Comparison of ENCODE assay signal across 8 cellular contexts in the genomic region with DNA sequence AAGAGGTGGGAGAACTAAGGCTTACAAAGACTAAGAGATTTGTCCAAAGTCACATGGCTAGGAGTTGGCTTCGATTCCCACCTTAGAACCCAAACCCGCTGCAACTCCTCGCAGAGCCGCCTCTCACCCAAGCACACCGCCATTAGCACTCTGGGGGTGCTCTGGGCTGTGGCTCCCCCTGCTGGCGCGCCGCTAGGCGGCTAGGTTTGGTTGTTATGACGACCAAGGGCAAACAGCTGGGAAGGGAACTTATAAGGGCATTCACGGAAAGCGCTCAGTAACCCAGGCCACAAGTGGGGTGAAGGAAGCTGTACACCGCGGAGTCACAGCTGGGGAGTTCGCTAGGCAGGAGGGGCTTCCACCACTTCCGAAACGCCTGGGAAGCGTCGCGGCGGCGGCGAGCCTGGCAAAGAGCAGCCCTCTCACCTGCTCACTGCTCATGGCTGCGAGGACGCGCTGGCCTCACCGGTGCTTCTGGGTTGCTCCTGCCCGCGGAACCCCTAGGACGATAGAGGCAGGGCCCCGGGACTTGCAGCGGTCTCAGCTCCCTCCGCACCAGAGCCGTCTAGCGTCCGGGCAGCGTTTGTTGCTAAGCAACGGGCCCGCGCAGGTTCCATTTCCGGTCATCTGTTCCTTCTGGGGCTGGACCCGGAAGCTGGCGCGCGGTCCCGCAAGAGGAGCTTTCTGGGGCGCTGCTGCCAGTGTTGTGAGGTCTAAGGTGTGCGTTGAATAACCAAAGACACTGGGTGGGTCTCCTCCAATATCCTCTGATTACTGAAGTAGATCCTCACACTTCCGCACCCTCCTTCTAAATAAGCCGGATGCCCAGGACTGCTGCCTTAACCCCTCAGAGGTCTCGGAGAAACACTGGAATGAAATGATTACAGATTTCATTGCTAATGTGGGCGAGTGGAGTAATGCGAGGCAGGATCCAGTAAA. TPM values are rescaled to one million over a fixed set of nuclear protein-coding genes. Genes with fewer than 3 reads are reported as not detected.
DNase-seq lines count a peak whose midpoint lies in the region; ATAC-seq and TF ChIP-seq lines count a peak whose summit lies in the region.

A gene (minus strand): TSS at position 567 of the 939 bp plus-strand sequence. CDS start 126 bp downstream, at position 441.

- in situ Hi-C loops in IMR-90 (cut with MboI; ENCODE audit: low sequenced_read_pairs) = loop anchor here (5.0 to 25.0 kb wide), 2 partner anchors 411 to 556 kb away; a partner anchor contains a TSS

- H2BK120ac ChIP-seq in IMR-90 (ENCODE audit: low read depth, low read length) = peak within 1 kb of the TSS; percentile 78

- 0% methylated on average over 21 of the region's 53 CpGs; no CpG with 5 or more reads in 1 of the 2 experiments for WGBS in IMR-90 (ENCODE audit: extremely low coverage in 2 of 2, insufficient read length in 1 of 2), 2 experiments

- peak within 1 kb of the TSS; percentile 81 for H3K4me3 ChIP-seq in IMR-90 (ENCODE audit: insufficient read depth, low read depth, low read length)
- H3K4me3 ChIP-seq in OCI-LY3 (ENCODE audit: low read length) = peak within 1 kb of the TSS; percentile 78
- peak within 1 kb of the TSS; percentile 97 for H3K4me3 ChIP-seq in epithelial cell of proximal tubule (ENCODE audit: low read depth, low read length)
- H3K4me3 ChIP-seq in mucosa of descending colon = peak within 1 kb of the TSS; percentile 83

- peak within 1 kb of the TSS; percentile 75 for H3K9ac ChIP-seq in IMR-90 (ENCODE audit: low read depth, low read length)
- H3K9ac ChIP-seq in OCI-LY3 (ENCODE audit: low read length) = peak within 1 kb of the TSS; percentile 56

- 0 out of 2 replicates have a peak, but pooled peaks cover 4% of the 10 kb centered on the region for H3K9me1 ChIP-seq in IMR-90 (ENCODE audit: insufficient read depth, low read length)

- peak within 1 kb of the TSS; percentile 73; the same call in 1 of the 3 replicates for H2BK15ac ChIP-seq in IMR-90 (ENCODE audit: low read depth, low read length)

- peak within 1 kb of the TSS; percentile 50; the same call in 1 of the 2 replicates for H2AK5ac ChIP-seq in IMR-90 (ENCODE audit: low read depth, low read length)

- BruUV-seq in IMR-90 (replicated peaks; lab: Mats Ljungman, UMichigan) = no TSS peak

- H4K20me1 ChIP-seq in IMR-90 (ENCODE audit: insufficient read depth, low read length) (no peaks in the 10 kb centered on the region), OCI-LY3 (ENCODE audit: insufficient read depth, low read length) (no peaks in the 10 kb centered on the region)

- peak within 1 kb of the TSS; percentile 38 for H2BK20ac ChIP-seq in IMR-90 (ENCODE audit: low read depth, low read length)

- no peaks in the 10 kb centered on the region for H3K79me1 ChIP-seq in IMR-90 (ENCODE audit: low read depth in 1 of 2, low read length in 2 of 2)

- CTCF ChIA-PET in IMR-90 (lab: Yijun Ruan, JAX) = interaction anchor here (0.6 to 1.3 kb wide), 5 partner anchors 8 to 1522 kb away, joined by 3 to 6 read pairs (median 3); no protein-coding TSS in a partner anchor

- peak within 1 kb of the TSS; percentile 49 for H3K18ac ChIP-seq in IMR-90 (ENCODE audit: low read depth, low read length)

- H3K27me3 ChIP-seq in IMR-90 (ENCODE audit: control insufficient read depth, insufficient read depth, low read length) (no peaks in the 10 kb centered on the region), OCI-LY3 (ENCODE audit: low read depth, low read length) (peaks cover 9% of the 10 kb centered on the region; the same call in 1 of the 2 replicates)

- H3K27ac ChIP-seq in IMR-90 (ENCODE audit: insufficient read depth, low read length) (peak within 1 kb of the TSS; percentile 38), OCI-LY3 (ENCODE audit: low read length) (no peak within 1 kb of the TSS)

- H4K91ac ChIP-seq in IMR-90 (ENCODE audit: insufficient read depth, low read depth, low read length) = peak within 1 kb of the TSS; percentile 86

- peak within 1 kb of the TSS; percentile 63; the same call in 1 of the 2 replicates for H3K56ac ChIP-seq in IMR-90 (ENCODE audit: extremely low read depth, insufficient read depth, low read length)

- peak; percentile 100 for ATAC-seq in GM21528 (IDR thresholded peaks at IDR 0.05; ENCODE audit: low FRiP score, unreplicated experiment)
- ATAC-seq in IMR-90 (ENCODE audit: low read depth) = peak; percentile 96
- ATAC-seq in mucosa of descending colon = peak; percentile 98

- TF ChIP-seq CTCF in IMR-90 (conservative IDR thresholded peaks at IDR 0.05; ENCODE audit: low read depth, low read length) (peak; percentile 27; the same call in 1 of the 2 replicates), OCI-LY3 (IDR thresholded peaks at IDR 0.05; ENCODE audit: low read depth, low read length) (peak; percentile 95), epithelial cell of proximal tubule (conservative IDR thresholded peaks at IDR 0.05; ENCODE audit: low read depth, low read length) (peak; percentile 100), mucosa of descending colon (IDR thresholded peaks at IDR 0.05) (peak; percentile 92)

- DNase-seq in DMS114 treated with DMSO at 0.1 percent for 48 hours (lab: John Stamatoyannopoulos, UW; ENCODE audit: unreplicated experiment) (peak; percentile 68), IMR-90 (peak; percentile 80), activated T-cell treated with anti-CD3 and anti-CD28 coated beads for 4 hours (peak; percentile 84), epithelial cell of proximal tubule (ENCODE audit: low read depth) (peak; percentile 46), mucosa of descending colon (peak; percentile 94)
- peak; percentile 74 to 84 for DNase-seq in stimulated activated CD8-positive, alpha-beta memory T cell treated with anti-CD3 and anti-CD28 coated beads, Interleukin-4, amount 100 ng/mL, for 1 hour (ENCODE audit: low read depth in 2 of 2, low spot score in 1 of 2)

- peak within 1 kb of the TSS; percentile 89 for H3K4me2 ChIP-seq in IMR-90 (ENCODE audit: low read depth, low read length)
- peak within 1 kb of the TSS; percentile 68 for H3K4me2 ChIP-seq in OCI-LY3 (ENCODE audit: low read length)

- peak; percentile 14; the same call in 1 of the 2 replicates for TF ChIP-seq RAD21 in IMR-90 (IDR thresholded peaks at IDR 0.05; ENCODE audit: low read length)

- H3K36me3 ChIP-seq in IMR-90 (ENCODE audit: control insufficient read depth, insufficient read depth, low read length) = no peaks in the 10 kb centered on the region
- H3K36me3 ChIP-seq in OCI-LY3 (replicated peaks; ENCODE audit: low read depth, low read length) = no peaks in the 10 kb centered on the region
- H3K36me3 ChIP-seq in mucosa of descending colon (ENCODE audit: low read depth) = no peaks in the 10 kb centered on the region

- intact Hi-C loops in IMR-90 (cut with micrococcal nuclease) = loop anchor here (5.0 to 10.0 kb wide), 2 partner anchors 124 to 1521 kb away; no protein-coding TSS in a partner anchor
- intact Hi-C loops in mucosa of descending colon (cut with DNase I, micrococcal nuclease) = loop anchor here in 1 of 2 donors (5.0 kb wide), 1 partner anchor 406 kb away; no protein-coding TSS in a partner anchor

- no peaks in the 10 kb centered on the region for H3K4me1 ChIP-seq in IMR-90 (ENCODE audit: control insufficient read depth, insufficient read depth, low read length)
- peaks cover 14% of the 10 kb centered on the region for H3K4me1 ChIP-seq in OCI-LY3 (ENCODE audit: low read length)
- H3K4me1 ChIP-seq in mucosa of descending colon (ENCODE audit: low read depth) = peaks cover 6% of the 10 kb centered on the region

- POLR2A ChIA-PET in IMR-90 (lab: Charles Lee; ENCODE audit: unreplicated experiment) = interaction anchor here (1.2 kb wide), 1 partner anchor 269 kb away, joined by 6 read pairs; no protein-coding TSS in a partner anchor

- H3K9me3 ChIP-seq in IMR-90 (ENCODE audit: control insufficient read depth, insufficient read depth, low read length) = no peaks in the 10 kb centered on the region
- H3K9me3 ChIP-seq in OCI-LY3 (ENCODE audit: insufficient read depth, low read length) = no peaks in the 10 kb centered on the region
- H3K9me3 ChIP-seq in mucosa of descending colon = no peaks in the 10 kb centered on the region

- peak within 1 kb of the TSS; percentile 87 for H4K5ac ChIP-seq in IMR-90 (ENCODE audit: low read depth, low read length)

- peak within 1 kb of the TSS; percentile 90 for H3K23ac ChIP-seq in IMR-90 (ENCODE audit: low read depth, low read length)

- peak within 1 kb of the TSS; percentile 15 for H2BK5ac ChIP-seq in IMR-90 (ENCODE audit: low read depth, low read length, poor library complexity, severe bottlenecking)

- peak within 1 kb of the TSS; percentile 97 to 99 for H4K8ac ChIP-seq in IMR-90 (ENCODE audit: low read depth in 2 of 2, low read length in 2 of 2)

- H2AK9ac ChIP-seq in IMR-90 (replicated peaks; ENCODE audit: low read depth, low read length, poor library complexity) = peak within 1 kb of the TSS; percentile 25

- H3K14ac ChIP-seq in IMR-90 (replicated peaks; ENCODE audit: low read depth, low read length) = peak within 1 kb of the TSS; percentile 98

- dilution Hi-C loops in IMR-90 (cut with HindIII; ENCODE audit: low sequenced_read_pairs, unreplicated experiment) = no loop called here

- TF ChIP-seq POLR2A in IMR-90 (IDR thresholded peaks at IDR 0.05; ENCODE audit: low read depth, low read length) = peak; percentile 47; the same call in 1 of the 2 replicates

- H3K4ac ChIP-seq in IMR-90 (ENCODE audit: low read depth, low read length) = peak within 1 kb of the TSS; percentile 93

- H2AFZ ChIP-seq in IMR-90 (replicated peaks; ENCODE audit: low read length, poor library complexity) (peak within 1 kb of the TSS; percentile 96), OCI-LY3 (ENCODE audit: low read depth, low read length) (peak within 1 kb of the TSS; percentile 86)

- no peaks in the 10 kb centered on the region for H3K79me2 ChIP-seq in OCI-LY3 (ENCODE audit: low read length)

TF ChIP-seq in IMR-90, 13 proteins besides CTCF, POLR2A, EP300 and RAD21:
- TF ChIP-seq, protein P1, sequence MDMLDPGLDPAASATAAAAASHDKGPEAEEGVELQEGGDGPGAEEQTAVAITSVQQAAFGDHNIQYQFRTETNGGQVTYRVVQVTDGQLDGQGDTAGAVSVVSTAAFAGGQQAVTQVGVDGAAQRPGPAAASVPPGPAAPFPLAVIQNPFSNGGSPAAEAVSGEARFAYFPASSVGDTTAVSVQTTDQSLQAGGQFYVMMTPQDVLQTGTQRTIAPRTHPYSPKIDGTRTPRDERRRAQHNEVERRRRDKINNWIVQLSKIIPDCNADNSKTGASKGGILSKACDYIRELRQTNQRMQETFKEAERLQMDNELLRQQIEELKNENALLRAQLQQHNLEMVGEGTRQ (IDR thresholded peaks at IDR 0.05; ENCODE audit: low read depth, low read length) = peak; percentile 77
- no peak for TF ChIP-seq BHLHE40 (IDR thresholded peaks at IDR 0.05; ENCODE audit: low read depth, low read length)
- TF ChIP-seq MXI1 (IDR thresholded peaks at IDR 0.05; ENCODE audit: borderline replicate concordance, low read depth, low read length) = peak; percentile 34; the same call in 1 of the 2 replicates

RNA-seq across cellular contexts. Expression of the gene that starts here (rescaled TPM):
- total RNA-seq in IMR-90 (2012; rRNA removed) = 0.28 and 0.36 TPM in 2 replicates
- polyA plus RNA-seq in IMR-90 (2012; rRNA removed) = 0.16 and 0.22 TPM in 2 replicates
- 0.04 and 0.15 TPM in 2 replicates for polyA plus RNA-seq in IMR-90 (2012; cell fraction: cytosol; rRNA removed)
- polyA plus RNA-seq in IMR-90 (2012; cell fraction: nucleus; rRNA removed; ENCODE audit: low replicate concordance) = 0.02 and 0.26 TPM in 2 replicates
- total RNA-seq in epithelial cell of proximal tubule = 0.06 and 0.29 TPM in 2 replicates
- total RNA-seq in mucosa of descending colon = 1 to 10 TPM; 3.0 to 9.3 (median 5.5) TPM

Comparison
In these comparisons a context has a peak if more than half of its experiments do, and no peak if none do; other contexts are left out.
1. Peak in DNase-seq, ATAC-seq, H3K4me3 ChIP-seq, H3K27ac ChIP-seq, H3K9ac ChIP-seq and H3K4me2 ChIP-seq in IMR-90; RNA of the gene not detected or under 1 TPM.
2. Peak in DNase-seq and H3K4me3 ChIP-seq in epithelial cell of proximal tubule; RNA of the gene not detected or under 1 TPM.
3. CTCF ChIP-seq: peak in every context shown above with its lines; median percentile 100 in epithelial cell of proximal tubule; 95 in OCI-LY3; 92 in mucosa of descending colon; 27 in IMR-90.